In genomic region chr2:221994926-221995325, GRCh38 we compare ENCODE assay signal across 28 cellular contexts.
"Had no signal": no experiment of that assay in that cellular context is flagged by ENCODE, and none has a peak within 500 bp of the region (broad histone marks: within the 10 kb centered on the region; RNA-seq: fewer than 3 reads in every experiment).

No MANE protein-coding gene starts in this region.

- H3K9me3 Mint-ChIP-seq: dendritic cell treated with granulocyte-macrophage colony-stimulating factor and Interleukin-4, amounts not matched to agents 40 ng/mL and 50 ng/mL, for 4 days; endodermal cell had no signal

- H3K27me3 ChIP-seq: colonic mucosa, esophagus muscularis mucosa, foreskin keratinocyte, gastroesophageal sphincter had no signal

- H3K9me3 ChIP-seq: colonic mucosa, esophagus muscularis mucosa, esophagus squamous epithelium, gastrocnemius medialis, gastroesophageal sphincter, heart left ventricle had no signal

- H3K27ac Mint-ChIP-seq: dendritic cell treated with granulocyte-macrophage colony-stimulating factor and Interleukin-4, amounts not matched to agents 40 ng/mL and 50 ng/mL, for 4 days; effector memory CD8-positive, alpha-beta T cell; endodermal cell had no signal

- H3K27ac ChIP-seq: colonic mucosa, coronary artery, dorsolateral prefrontal cortex, epithelial cell of prostate, esophagus muscularis mucosa, esophagus squamous epithelium, foreskin keratinocyte, gastrocnemius medialis, gastroesophageal sphincter, heart left ventricle, heart right ventricle had no signal

- H3K36me3 ChIP-seq: colonic mucosa, esophagus muscularis mucosa, esophagus squamous epithelium, gastrocnemius medialis, gastroesophageal sphincter, heart left ventricle, heart right ventricle had no signal

- FAIRE-seq: colon, endothelial cell of umbilical vein, frontal cortex had no signal

- DNase-seq: colonic mucosa; cortex of kidney; dermis blood vessel endothelial cell; dorsolateral prefrontal cortex; effector CD4-positive, alpha-beta T cell; effector CD8-positive, alpha-beta T cell; effector memory CD4-positive, alpha-beta T cell; effector memory CD8-positive, alpha-beta T cell; endodermal cell; erythroblast; esophagus squamous epithelium; foreskin fibroblast; foreskin keratinocyte; foreskin melanocyte; gastrocnemius medialis; glutamatergic neuron; head of caudate nucleus; heart left ventricle; heart right ventricle had no signal

- H3K27me3 Mint-ChIP-seq: dendritic cell treated with granulocyte-macrophage colony-stimulating factor and Interleukin-4, amounts not matched to agents 40 ng/mL and 50 ng/mL, for 4 days had no signal

- H3K4me3 ChIP-seq: colonic mucosa, coronary artery, dorsolateral prefrontal cortex, esophagus muscularis mucosa, esophagus squamous epithelium, gastrocnemius medialis, gastroesophageal sphincter, heart left ventricle, heart right ventricle had no signal

- ATAC-seq: effector memory CD8-positive, alpha-beta T cell; esophagus mucosa; foreskin keratinocyte; gastrocnemius medialis; gastroesophageal sphincter; heart left ventricle; heart right ventricle had no signal

- H3K4me1 Mint-ChIP-seq: endodermal cell had no signal

- H3K4me1 ChIP-seq: colonic mucosa, esophagus squamous epithelium, gastrocnemius medialis, gastroesophageal sphincter, heart left ventricle, heart right ventricle had no signal

- H3K4me3 Mint-ChIP-seq: dendritic cell treated with granulocyte-macrophage colony-stimulating factor and Interleukin-4, amounts not matched to agents 40 ng/mL and 50 ng/mL, for 4 days; effector memory CD8-positive, alpha-beta T cell; endodermal cell had no signal
